21 cellular contexts compared by ENCODE assay signal in genomic region chr7:133582766-133583523, GRCh38.
DNase-seq lines count a peak whose midpoint lies in the region; ATAC-seq and TF ChIP-seq lines count a peak whose summit lies in the region.
"Had no signal": no experiment of that assay in that cellular context is flagged by ENCODE, and none has a peak within 500 bp of the region (broad histone marks: within the 10 kb centered on the region; RNA-seq: fewer than 3 reads in every experiment).

No MANE protein-coding gene starts in this region.

- H3K4me3 Mint-ChIP-seq in chondrocyte (ENCODE audit: unreplicated experiment) = no peak overlapping the region
- H3K4me3 Mint-ChIP-seq: activated naive CD8-positive, alpha-beta T cell treated with anti-CD3 and anti-CD28 coated beads, Interleukin-2, amount 10 ng/mL, durations not matched to agents 7 days and 5 days; activated T-cell treated with anti-CD3 and anti-CD28 coated beads, Interleukin-2, amount 50 U/mL, for 4 hours; H9; T-helper 2 cell treated with Interferon-gamma antibody and Interleukin-4, amounts not matched to agents 5 μg/mL and 100 μg/mL, for 36 hours had no signal

- H3K36me3 Mint-ChIP-seq in chondrocyte (ENCODE audit: low read depth) = peaks cover 1% of the 10 kb centered on the region

- H3K4me3 ChIP-seq in coronary artery = no peak overlapping the region
- H3K4me3 ChIP-seq: BLaER1, gastroesophageal sphincter, mucosa of descending colon had no signal

- peaks cover 30% of the 10 kb centered on the region for H3K4me1 Mint-ChIP-seq in chondrocyte (ENCODE audit: low read depth)
- H3K4me1 Mint-ChIP-seq: activated naive CD8-positive, alpha-beta T cell treated with anti-CD3 and anti-CD28 coated beads, Interleukin-2, amount 10 ng/mL, durations not matched to agents 7 days and 5 days had no signal

- no peak overlapping the region for H3K27ac ChIP-seq in coronary artery
- H3K27ac ChIP-seq: BLaER1, gastroesophageal sphincter had no signal

- TF ChIP-seq CTCF in chondrocyte (IDR thresholded peaks at IDR 0.05) (no peak), coronary artery (IDR thresholded peaks at IDR 0.05) (no peak)

- no peak for ATAC-seq in GM21367 (IDR thresholded peaks at IDR 0.05; ENCODE audit: unreplicated experiment)
- ATAC-seq: activated T-cell treated with anti-CD3 and anti-CD28 coated beads, Interleukin-2, amount 50 U/mL, for 4 hours; gastroesophageal sphincter; mucosa of descending colon had no signal

- H3K27ac Mint-ChIP-seq in chondrocyte (ENCODE audit: unreplicated experiment) = peak overlapping the region; percentile 85
- H3K27ac Mint-ChIP-seq: activated naive CD8-positive, alpha-beta T cell treated with anti-CD3 and anti-CD28 coated beads, Interleukin-2, amount 10 ng/mL, durations not matched to agents 7 days and 5 days; T-helper 2 cell treated with Interferon-gamma antibody and Interleukin-4, amounts not matched to agents 5 μg/mL and 100 μg/mL, for 36 hours had no signal

- H3K27me3 Mint-ChIP-seq in chondrocyte (ENCODE audit: low read depth) = no peaks in the 10 kb centered on the region
- H3K27me3 Mint-ChIP-seq: activated naive CD8-positive, alpha-beta T cell treated with anti-CD3 and anti-CD28 coated beads, Interleukin-2, amount 10 ng/mL, durations not matched to agents 7 days and 5 days had no signal

- peak; percentile 28 for DNase-seq in AG08396 (ENCODE audit: low spot score)
- peak; percentile 83 for DNase-seq in LHCN-M2 (ENCODE audit: low read depth)
- DNase-seq in chondrocyte (ENCODE audit: low spot score) = no peak
- peak; percentile 42 to 78 for DNase-seq in lung microvascular endothelial cell (ENCODE audit: low read depth in 2 of 2)
- no peak for DNase-seq in stimulated activated naive CD4-positive, alpha-beta T cell (lab: John Stamatoyannopoulos, UW)
- DNase-seq in activated T-cell treated with anti-CD3 and anti-CD28 coated beads for 4 hours = no peak
- no peak for DNase-seq in coronary artery (ENCODE audit: low spot score)
- DNase-seq: activated naive CD8-positive, alpha-beta T cell treated with anti-CD3 and anti-CD28 coated beads, Interleukin-2, amount 10 ng/mL, durations not matched to agents 7 days and 5 days; activated T-cell treated with anti-CD3 and anti-CD28 coated beads, Interleukin-2, amount 50 U/mL, for 4 hours; DMS153; H9; Kasumi-1; mucosa of descending colon; NCI-H1930; NCI-H748 treated with DMSO at 0.1 percent for 48 hours; RPMI8226; substantia nigra had no signal

- H3K9me3 Mint-ChIP-seq in chondrocyte (ENCODE audit: low read depth) = no peaks in the 10 kb centered on the region

Comparison
In these comparisons a context has a peak if more than half of its experiments do, and no peak if none do; other contexts are left out.
1. DNase-seq: peak in AG08396 (single experiment), LHCN-M2 (single experiment) and lung microvascular endothelial cell (2 of 2); none in chondrocyte (single experiment), stimulated activated naive CD4-positive, alpha-beta T cell (0 of 6), activated T-cell treated with anti-CD3 and anti-CD28 coated beads for 4 hours (single experiment) and coronary artery (single experiment).